In genomic region chr12:11814362-11814761, GRCh38 we compare ENCODE assay signal across 10 cellular contexts.
DNase-seq lines count a peak whose midpoint lies in the region; ATAC-seq, FAIRE-seq and TF ChIP-seq lines count a peak whose summit lies in the region.
"Had no signal": no experiment of that assay in that cellular context is flagged by ENCODE, and none has a peak within 500 bp of the region (broad histone marks: within the 10 kb centered on the region; RNA-seq: fewer than 3 reads in every experiment).

No MANE protein-coding gene starts in this region.

- no peak overlapping the region for H4K91ac ChIP-seq in trophoblast cell (ENCODE audit: low read depth, low read length)

- no peaks in the 10 kb centered on the region for H3K36me3 ChIP-seq in OCI-LY3 (replicated peaks; ENCODE audit: low read depth, low read length)
- no peaks in the 10 kb centered on the region for H3K36me3 ChIP-seq in rectal smooth muscle tissue (ENCODE audit: control insufficient read depth, insufficient read depth, low read length)
- no peaks in the 10 kb centered on the region for H3K36me3 ChIP-seq in trophoblast cell (ENCODE audit: control insufficient read depth in 1 of 2, insufficient read depth in 2 of 2, low read length in 2 of 2)
- no peaks in the 10 kb centered on the region for H3K36me3 ChIP-seq in heart left ventricle

- no CpG with 5 or more reads among the region's 3 CpGs for WGBS in trophoblast cell (ENCODE audit: extremely low coverage, insufficient coverage, insufficient read length)
- 57 to 73% (median 66%) methylated on average over 3 of the region's 3 CpGs for WGBS in heart left ventricle, 4 donors

- no peaks in the 10 kb centered on the region for H4K20me1 ChIP-seq in OCI-LY3 (ENCODE audit: insufficient read depth, low read length)

- TF ChIP-seq POLR2A in H54 (IDR thresholded peaks at IDR 0.05; ENCODE audit: low read depth, low read length) = no peak
- TF ChIP-seq POLR2A in heart left ventricle (IDR thresholded peaks at IDR 0.05) = no peak

- peak overlapping the region; percentile 95; the same call in 1 of the 2 replicates for H3K27ac ChIP-seq in OCI-LY3 (ENCODE audit: low read length)
- peak overlapping the region; percentile 11 for H3K27ac ChIP-seq in rectal smooth muscle tissue (ENCODE audit: low read depth, low read length)
- no peak overlapping the region for H3K27ac ChIP-seq in trophoblast cell (ENCODE audit: low read depth, low read length)
- peak overlapping the region in 6 of 12 donors; percentile 11 to 89 (median 74) for H3K27ac ChIP-seq in heart left ventricle

- H3K27me3 ChIP-seq in OCI-LY3 (ENCODE audit: low read depth, low read length) (no peaks in the 10 kb centered on the region), rectal smooth muscle tissue (ENCODE audit: control insufficient read depth, insufficient read depth, low read length) (no peaks in the 10 kb centered on the region), trophoblast cell (ENCODE audit: insufficient read depth, low read length) (no peaks in the 10 kb centered on the region), heart left ventricle (no peaks in the 10 kb centered on the region)

- H2AFZ ChIP-seq in OCI-LY3 (ENCODE audit: low read depth, low read length) = no peak overlapping the region
- H2AFZ ChIP-seq in trophoblast cell (ENCODE audit: insufficient read depth, low read length, poor library complexity) = no peak overlapping the region

- H2BK120ac ChIP-seq in trophoblast cell (ENCODE audit: insufficient read depth, low read length, poor library complexity) = no peak overlapping the region

- no peak for TF ChIP-seq CTCF in OCI-LY3 (IDR thresholded peaks at IDR 0.05; ENCODE audit: low read depth, low read length)
- TF ChIP-seq CTCF in heart left ventricle (IDR thresholded peaks at IDR 0.05) = no peak

- no peak overlapping the region for H3K18ac ChIP-seq in trophoblast cell (ENCODE audit: low read length)

- H3K4me3 ChIP-seq in OCI-LY3 (ENCODE audit: low read length) (no peak overlapping the region), rectal smooth muscle tissue (ENCODE audit: low read length) (no peak overlapping the region), trophoblast cell (ENCODE audit: low read depth, low read length) (no peak overlapping the region), heart left ventricle (no peak overlapping the region)
- H3K4me3 ChIP-seq: skin epidermis had no signal

- peak overlapping the region; percentile 89 for H3K9ac ChIP-seq in OCI-LY3 (ENCODE audit: low read length)
- no peak overlapping the region for H3K9ac ChIP-seq in rectal smooth muscle tissue (ENCODE audit: low read length)
- no peak overlapping the region for H3K9ac ChIP-seq in trophoblast cell (ENCODE audit: low read length)

- H3K79me1 ChIP-seq in trophoblast cell (ENCODE audit: low read length) = peaks cover 7% of the 10 kb centered on the region

- H3K4me1 ChIP-seq in OCI-LY3 (ENCODE audit: low read length) (peaks cover 64% of the 10 kb centered on the region), rectal smooth muscle tissue (ENCODE audit: control insufficient read depth, insufficient read depth, low read length) (peaks cover 41% of the 10 kb centered on the region), trophoblast cell (ENCODE audit: control insufficient read depth in 1 of 2, insufficient read depth in 2 of 2, low read length in 2 of 2) (peaks cover 17 to 20% of the 10 kb centered on the region in 2 experiments), heart left ventricle (peaks cover 4 to 71% (median 52%) of the 10 kb centered on the region in 12 donors)

- H2BK5ac ChIP-seq in trophoblast cell (ENCODE audit: low read depth, low read length, poor library complexity) = no peak overlapping the region

- H3K4ac ChIP-seq in trophoblast cell (ENCODE audit: low read depth, low read length) = no peak overlapping the region

- no peaks in the 10 kb centered on the region for H3K9me3 ChIP-seq in OCI-LY3 (ENCODE audit: insufficient read depth, low read length)
- H3K9me3 ChIP-seq in trophoblast cell (ENCODE audit: insufficient read depth, low read depth, low read length) = peaks cover 4% of the 10 kb centered on the region
- H3K9me3 ChIP-seq in heart left ventricle = no peaks in the 10 kb centered on the region

- ATAC-seq in heart left ventricle (no peak), HG03565 (IDR thresholded peaks at IDR 0.05; ENCODE audit: unreplicated experiment) (no peak)
- ATAC-seq: Panc1 had no signal

- no peak overlapping the region for H4K12ac ChIP-seq in trophoblast cell (ENCODE audit: low read depth, low read length)

- H3K4me2 ChIP-seq in OCI-LY3 (ENCODE audit: low read length) = peak overlapping the region; percentile 94; the same call in 1 of the 2 replicates
- no peak overlapping the region for H3K4me2 ChIP-seq in trophoblast cell (ENCODE audit: low read length)

- DNase-seq in H54 (ENCODE audit: insufficient read length, low spot score) (peak; percentile 78), epidermal melanocyte (ENCODE audit: insufficient read length, low spot score) (peak; percentile 48), trophoblast cell (no peak), heart left ventricle (no peak)
- DNase-seq: effector memory CD4-positive, alpha-beta T cell had no signal

- H3K79me2 ChIP-seq in OCI-LY3 (ENCODE audit: low read length) (peaks cover 63% of the 10 kb centered on the region), trophoblast cell (ENCODE audit: control insufficient read depth, insufficient read depth, low read length, poor library complexity) (peaks cover 5% of the 10 kb centered on the region)

- H4K8ac ChIP-seq in trophoblast cell (ENCODE audit: low read depth, low read length) = no peak overlapping the region

- intact Hi-C loops in heart left ventricle (cut with DNase I) = loop anchor here in 4 of 10 donors (5.0 to 10.0 kb wide), 4 partner anchors 47 to 160 kb away; no protein-coding TSS in a partner anchor

- H3K23ac ChIP-seq in trophoblast cell (ENCODE audit: low read length) = no peak overlapping the region

- no peak overlapping the region for H2BK12ac ChIP-seq in trophoblast cell (ENCODE audit: low read length)

- peak; percentile 95 for FAIRE-seq in H54 (lab: Jason Lieb, UNC)

- no peak overlapping the region for H2AK5ac ChIP-seq in trophoblast cell (ENCODE audit: low read length)

- H3K14ac ChIP-seq in trophoblast cell (ENCODE audit: low read length) = no peak overlapping the region

Comparison
In these comparisons a context has a peak if more than half of its experiments do, and no peak if none do; other contexts are left out.
1. DNase-seq: peak in H54 (single experiment) and epidermal melanocyte (single experiment); none in trophoblast cell (0 of 2) and heart left ventricle (0 of 5).